ENCODE assay signal across 21 cellular contexts in the genomic region with DNA sequence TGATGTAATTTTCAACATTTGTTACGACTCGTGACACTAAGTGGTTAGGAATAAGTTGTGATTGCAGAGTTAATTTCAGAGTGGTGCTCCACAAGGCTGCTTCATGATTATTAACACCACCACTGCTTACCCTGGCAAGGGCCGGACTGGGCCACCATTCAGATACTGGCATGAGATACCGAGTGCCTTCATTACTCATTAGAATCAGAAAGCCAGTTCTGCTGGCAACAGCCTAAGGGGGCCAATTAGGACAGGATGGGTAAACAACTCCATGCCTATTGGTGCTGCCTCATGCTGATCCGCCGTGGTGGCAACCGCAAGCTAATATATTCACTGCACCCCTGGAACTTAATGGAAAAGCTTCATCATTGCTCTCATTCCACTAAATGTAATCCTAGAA.
"Had no signal": no experiment of that assay in that cellular context is flagged by ENCODE, and none has a peak within 500 bp of the region (broad histone marks: within the 10 kb centered on the region; RNA-seq: fewer than 3 reads in every experiment).

No MANE protein-coding gene starts in this region.

- H3K4me1 Mint-ChIP-seq: activated CD8-positive, alpha-beta memory T cell treated with anti-CD3 and anti-CD28 coated beads, Interleukin-2, amount 10 ng/mL, durations not matched to agents 7 days and 5 days; activated naive CD4-positive, alpha-beta T cell treated with anti-CD3 and anti-CD28 coated beads, Interleukin-2, amount 50 U/mL, for 24 hours; activated naive CD8-positive, alpha-beta T cell treated with anti-CD3 and anti-CD28 coated beads, Interleukin-2, amount 50 U/mL, for 24 hours; memory B cell; naive thymus-derived CD8-positive, alpha-beta T cell; neural crest cell; stimulated activated naive B cell treated with anti-CD40 and anti-IgM and Interleukin-4, amounts not matched to agents 10 μg/mL and 1 μg/mL and 100 μg/mL, for 72 hours had no signal

- H3K4me3 Mint-ChIP-seq: activated CD8-positive, alpha-beta memory T cell treated with anti-CD3 and anti-CD28 coated beads, Interleukin-2, amount 10 ng/mL, durations not matched to agents 7 days and 5 days; activated CD8-positive, alpha-beta T cell treated with anti-CD3 and anti-CD28 coated beads for 36 hours; activated naive CD4-positive, alpha-beta T cell treated with anti-CD3 and anti-CD28 coated beads, Interleukin-2, amount 50 U/mL, for 24 hours; activated naive CD8-positive, alpha-beta T cell treated with anti-CD3 and anti-CD28 coated beads, Interleukin-2, amount 50 U/mL, for 24 hours; memory B cell; naive thymus-derived CD8-positive, alpha-beta T cell; neural crest cell; stimulated activated naive B cell treated with anti-CD40 and anti-IgM and Interleukin-4, amounts not matched to agents 10 μg/mL and 1 μg/mL and 100 μg/mL, for 72 hours; T-helper 1 cell treated with Interleukin-12 subunit alpha and Interleukin-12 subunit beta and Interleukin-4 antibody, amounts not matched to agents 30 μg/mL and 1 μg/mL, for 36 hours had no signal

- ATAC-seq: activated CD8-positive, alpha-beta memory T cell treated with anti-CD3 and anti-CD28 coated beads, Interleukin-2, amount 10 ng/mL, durations not matched to agents 7 days and 5 days; activated CD8-positive, alpha-beta T cell treated with anti-CD3 and anti-CD28 coated beads for 36 hours; activated naive CD8-positive, alpha-beta T cell treated with anti-CD3 and anti-CD28 coated beads, Interleukin-2, amount 50 U/mL, for 24 hours; heart right ventricle; naive thymus-derived CD8-positive, alpha-beta T cell; pancreas; psoas muscle; stimulated activated naive B cell treated with anti-CD40 and anti-IgM and Interleukin-4, amounts not matched to agents 10 μg/mL and 1 μg/mL and 100 μg/mL, for 72 hours had no signal

- H3K27ac Mint-ChIP-seq: activated CD8-positive, alpha-beta memory T cell treated with anti-CD3 and anti-CD28 coated beads, Interleukin-2, amount 10 ng/mL, durations not matched to agents 7 days and 5 days; activated CD8-positive, alpha-beta T cell treated with anti-CD3 and anti-CD28 coated beads for 36 hours; activated naive CD4-positive, alpha-beta T cell treated with anti-CD3 and anti-CD28 coated beads, Interleukin-2, amount 50 U/mL, for 24 hours; activated naive CD8-positive, alpha-beta T cell treated with anti-CD3 and anti-CD28 coated beads, Interleukin-2, amount 50 U/mL, for 24 hours; activated T-helper 2 cell treated with anti-CD3 and anti-CD28 coated beads, Interferon-gamma antibody, Interleukin-2, Interleukin-4, amounts not matched to agents 10 μg/mL and 5 μg/mL and 100 μg/mL, durations not matched to agents 14 hours and 24 hours and 36 hours; memory B cell; naive thymus-derived CD8-positive, alpha-beta T cell; stimulated activated naive B cell treated with anti-CD40 and anti-IgM and Interleukin-4, amounts not matched to agents 10 μg/mL and 1 μg/mL and 100 μg/mL, for 72 hours; T-helper 1 cell treated with Interleukin-12 subunit alpha and Interleukin-12 subunit beta and Interleukin-4 antibody, amounts not matched to agents 30 μg/mL and 1 μg/mL, for 36 hours had no signal

- H3K9me3 Mint-ChIP-seq: activated CD8-positive, alpha-beta T cell treated with anti-CD3 and anti-CD28 coated beads for 36 hours; activated naive CD4-positive, alpha-beta T cell treated with anti-CD3 and anti-CD28 coated beads, Interleukin-2, amount 50 U/mL, for 24 hours; activated T-helper 2 cell treated with anti-CD3 and anti-CD28 coated beads, Interferon-gamma antibody, Interleukin-2, Interleukin-4, amounts not matched to agents 10 μg/mL and 5 μg/mL and 100 μg/mL, durations not matched to agents 14 hours and 24 hours and 36 hours; T-helper 1 cell treated with Interleukin-12 subunit alpha and Interleukin-12 subunit beta and Interleukin-4 antibody, amounts not matched to agents 30 μg/mL and 1 μg/mL, for 36 hours had no signal

- H3K36me3 Mint-ChIP-seq: activated CD8-positive, alpha-beta memory T cell treated with anti-CD3 and anti-CD28 coated beads, Interleukin-2, amount 10 ng/mL, durations not matched to agents 7 days and 5 days; activated naive CD4-positive, alpha-beta T cell treated with anti-CD3 and anti-CD28 coated beads, Interleukin-2, amount 50 U/mL, for 24 hours; memory B cell; naive thymus-derived CD8-positive, alpha-beta T cell; stimulated activated naive B cell treated with anti-CD40 and anti-IgM and Interleukin-4, amounts not matched to agents 10 μg/mL and 1 μg/mL and 100 μg/mL, for 72 hours had no signal

- H3K27me3 Mint-ChIP-seq: activated CD8-positive, alpha-beta memory T cell treated with anti-CD3 and anti-CD28 coated beads, Interleukin-2, amount 10 ng/mL, durations not matched to agents 7 days and 5 days; activated naive CD8-positive, alpha-beta T cell treated with anti-CD3 and anti-CD28 coated beads, Interleukin-2, amount 50 U/mL, for 24 hours; memory B cell; stimulated activated naive B cell treated with anti-CD40 and anti-IgM and Interleukin-4, amounts not matched to agents 10 μg/mL and 1 μg/mL and 100 μg/mL, for 72 hours had no signal

- DNase-seq: activated CD4-positive, alpha-beta T cell treated with anti-CD3 and anti-CD28 coated beads, Interleukin-2, amount 50 U/mL, for 1 hour; activated CD8-positive, alpha-beta memory T cell treated with anti-CD3 and anti-CD28 coated beads, Interleukin-2, amount 10 ng/mL, durations not matched to agents 7 days and 5 days; activated CD8-positive, alpha-beta T cell treated with anti-CD3 and anti-CD28 coated beads for 36 hours; activated naive CD8-positive, alpha-beta T cell treated with anti-CD3 and anti-CD28 coated beads, Interleukin-2, amount 50 U/mL, for 24 hours; activated T-cell treated with anti-CD3 and anti-CD28 coated beads, Interleukin-2, amount 50 U/mL, for 48 hours; central memory CD4-positive, alpha-beta T cell; effector memory CD4-positive, alpha-beta T cell; erythroblast; heart right ventricle; naive thymus-derived CD8-positive, alpha-beta T cell; pancreas; psoas muscle; stimulated activated CD4-positive, alpha-beta T cell treated with anti-CD3 and anti-CD28 coated beads, Interleukin-15, amount 100 ng/mL, for 24 hours; stimulated activated CD4-positive, alpha-beta T cell treated with anti-CD3 and anti-CD28 coated beads, Interleukin-2, amount 100 ng/mL, for 24 hours; stimulated activated naive B cell treated with anti-CD40 and anti-IgM and Interleukin-4, amounts not matched to agents 10 μg/mL and 1 μg/mL and 100 μg/mL, for 72 hours; T-helper 9 cell had no signal
